In the genomic region with DNA sequence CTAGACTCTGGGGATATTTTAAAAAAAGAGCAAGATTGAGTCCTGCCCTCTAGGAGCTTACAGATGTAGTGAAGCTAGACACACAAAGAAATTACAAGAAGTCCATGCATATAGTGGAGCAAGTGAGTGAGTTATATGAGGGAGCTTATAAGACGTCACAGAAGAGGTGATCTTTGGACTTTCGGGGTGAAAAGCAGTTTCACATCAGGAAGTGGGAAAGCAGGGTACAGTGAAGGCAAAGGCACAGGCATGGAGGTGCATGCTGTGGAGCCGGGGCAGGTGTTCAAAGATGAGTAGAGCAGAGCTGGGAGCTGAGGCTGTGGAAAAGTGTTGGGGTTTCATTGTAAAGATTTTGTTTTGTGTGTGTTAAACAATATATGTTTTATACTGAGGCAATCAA, we compare ENCODE assay signal across 17 cellular contexts. TPM values are rescaled to one million over a fixed set of nuclear protein-coding genes. Genes with fewer than 3 reads are reported as not detected.
DNase-seq lines count a peak whose midpoint lies in the region; ATAC-seq and TF ChIP-seq lines count a peak whose summit lies in the region.
"Had no signal": no experiment of that assay in that cellular context is flagged by ENCODE, and none has a peak within 500 bp of the region (broad histone marks: within the 10 kb centered on the region; RNA-seq: fewer than 3 reads in every experiment).

No MANE protein-coding gene starts in this region.

- peaks cover 31% of the 10 kb centered on the region for H3F3A ChIP-seq in neural progenitor cell (ENCODE audit: low read depth)

- in situ Hi-C loops in ACHN (cut with HindIII; ENCODE audit: low pct_ligation_motif_present, low pct_unique_long_range_greater_than_20kb, low sequenced_read_pairs) = no loop called here

- H3K27ac Mint-ChIP-seq in neural progenitor cell (no peak overlapping the region), H9 (no peak overlapping the region)
- H3K27ac Mint-ChIP-seq: CD8-positive, alpha-beta memory T cell; IgD-negative memory B cell had no signal

- no CpG with 5 or more reads among the region's 3 CpGs for WGBS in H9 (ENCODE audit: extremely low coverage, insufficient read length, low lambda C conversion rate)

- H2AFZ ChIP-seq in neural progenitor cell (replicated peaks) (no peak overlapping the region), H9 (ENCODE audit: low read length) (no peak overlapping the region)

- no peak overlapping the region for H2BK15ac ChIP-seq in H9 (ENCODE audit: low read depth, low read length)

- no peaks in the 10 kb centered on the region for H3K23me2 ChIP-seq in H9 (ENCODE audit: insufficient read length, low read depth, low read length, poor library complexity, severe bottlenecking)

- H3K27ac ChIP-seq in neural progenitor cell (no peak overlapping the region), H9 (ENCODE audit: insufficient read length, low read depth, low read length) (no peak overlapping the region)
- H3K27ac ChIP-seq: 22Rv1, BLaER1 had no signal

- TF ChIP-seq CTCF in neural progenitor cell (IDR thresholded peaks at IDR 0.05) (no peak), H9 (conservative IDR thresholded peaks at IDR 0.05) (no peak)

- H2BK5ac ChIP-seq in H9 (ENCODE audit: insufficient read length, low read length) = no peak overlapping the region

- H4K8ac ChIP-seq in H9 (replicated peaks; ENCODE audit: insufficient read length, low read depth, low read length) = no peak overlapping the region

- no peaks in the 10 kb centered on the region for H3K9me3 Mint-ChIP-seq in neural progenitor cell
- H3K9me3 Mint-ChIP-seq in H9 = no peaks in the 10 kb centered on the region
- H3K9me3 Mint-ChIP-seq: CD8-positive, alpha-beta memory T cell; IgD-negative memory B cell had no signal

- no peak overlapping the region for H3K56ac ChIP-seq in H9 (ENCODE audit: insufficient read length, low read depth, low read length)

- no peak overlapping the region for H2BK12ac ChIP-seq in H9 (ENCODE audit: insufficient read length, low read depth, low read length)

- ATAC-seq in left colon = peak; percentile 35
- ATAC-seq in HG02885 (IDR thresholded peaks at IDR 0.05; ENCODE audit: poor library complexity, unreplicated experiment) = no peak
- ATAC-seq: HCT116 had no signal

- H3K27me3 Mint-ChIP-seq in neural progenitor cell (ENCODE audit: insufficient read depth, low read depth) (peaks cover 3% of the 10 kb centered on the region), H9 (ENCODE audit: low read depth) (peaks cover 2% of the 10 kb centered on the region)

- H3K27me3 ChIP-seq in neural progenitor cell (no peaks in the 10 kb centered on the region), H9 (ENCODE audit: insufficient read depth, low read length) (no peaks in the 10 kb centered on the region)
- H3K27me3 ChIP-seq: BLaER1 had no signal

- H3K4me1 ChIP-seq in neural progenitor cell = peaks cover 46% of the 10 kb centered on the region
- no peaks in the 10 kb centered on the region for H3K4me1 ChIP-seq in H9 (ENCODE audit: insufficient read depth, low read length)
- H3K4me1 ChIP-seq: BLaER1 had no signal

- H3K4me2 ChIP-seq in neural progenitor cell (peak overlapping the region; percentile 64), H9 (ENCODE audit: insufficient read depth, insufficient read length, low read length) (no peak overlapping the region)
- H3K4me2 ChIP-seq: BLaER1 had no signal

- H3K18ac ChIP-seq in H9 (ENCODE audit: insufficient read length, low read depth, low read length) = no peak overlapping the region

- H2BK120ac ChIP-seq in H9 (ENCODE audit: low read depth, low read length, poor library complexity, severe bottlenecking) = no peak overlapping the region

- H4K91ac ChIP-seq in H9 (ENCODE audit: insufficient read length, low read depth, low read length) = no peak overlapping the region

- H3K23ac ChIP-seq in H9 (ENCODE audit: insufficient read length, low read depth, low read length) = no peak overlapping the region

- no peak overlapping the region for H2BK20ac ChIP-seq in H9 (ENCODE audit: low read depth, low read length, poor library complexity, severe bottlenecking)

- no peak overlapping the region for H4K5ac ChIP-seq in H9 (ENCODE audit: insufficient read length, low read depth, low read length)

- H3K9ac ChIP-seq in neural progenitor cell (no peak overlapping the region), H9 (ENCODE audit: extremely low read depth, insufficient read length, low read length) (no peak overlapping the region)
- H3K9ac ChIP-seq: BLaER1 had no signal

- no peaks in the 10 kb centered on the region for H3K79me1 ChIP-seq in H9 (ENCODE audit: insufficient read depth, low read depth, low read length, poor library complexity, severe bottlenecking)

- H3K9me3 ChIP-seq in neural progenitor cell (ENCODE audit: low read depth) (no peaks in the 10 kb centered on the region), H9 (ENCODE audit: control insufficient read depth, low read depth, low read length) (no peaks in the 10 kb centered on the region)
- H3K9me3 ChIP-seq: BLaER1, Caco-2 had no signal

- no peak overlapping the region for H3K4ac ChIP-seq in H9 (ENCODE audit: low read depth, low read length)

- intact Hi-C loops in left colon (cut with DNase I, micrococcal nuclease) = no loop called here

- H3K4me3 ChIP-seq in neural progenitor cell = no peak overlapping the region
- H3K4me3 ChIP-seq: BLaER1 had no signal

- no peaks in the 10 kb centered on the region for H3K36me3 ChIP-seq in neural progenitor cell
- H3K36me3 ChIP-seq: BLaER1 had no signal

- DNase-seq in NOMO-1 treated with DMSO at 0.1 percent for 48 hours (lab: John Stamatoyannopoulos, UW; ENCODE audit: unreplicated experiment) (peak; percentile 28), NOMO-1 treated with dmso at 0.1 percent for 144 hours (lab: John Stamatoyannopoulos, UW; ENCODE audit: unreplicated experiment) (no peak), left colon (no peak), neural progenitor cell (ENCODE audit: low spot score) (no peak), NCI-H1930 (lab: John Stamatoyannopoulos, UW) (no peak), ACHN (no peak), H9 (no peak)
- DNase-seq: AML-193; Caco-2; CD8-positive, alpha-beta memory T cell; DND-41; GDM1 had no signal

- no peaks in the 10 kb centered on the region for H3K79me2 ChIP-seq in neural progenitor cell (ENCODE audit: low read depth)
- no peaks in the 10 kb centered on the region for H3K79me2 ChIP-seq in H9 (ENCODE audit: insufficient read depth, low read length)

- no peak overlapping the region for H2AK5ac ChIP-seq in H9 (ENCODE audit: insufficient read length, low read length)

- H4K20me1 ChIP-seq in neural progenitor cell (ENCODE audit: low read depth) (no peaks in the 10 kb centered on the region), H9 (ENCODE audit: control insufficient read depth, insufficient read depth, insufficient read length) (no peaks in the 10 kb centered on the region)
- H4K20me1 ChIP-seq: BLaER1 had no signal

- no peak overlapping the region for H3K14ac ChIP-seq in H9 (ENCODE audit: insufficient read depth, low read length)

- H3K36me3 Mint-ChIP-seq in neural progenitor cell (no peaks in the 10 kb centered on the region), H9 (ENCODE audit: insufficient read depth in 1 of 3, low read depth in 3 of 3) (no peaks in the 10 kb centered on the region)
- H3K36me3 Mint-ChIP-seq: CD8-positive, alpha-beta memory T cell had no signal

- H3K4me3 Mint-ChIP-seq in neural progenitor cell = no peak overlapping the region
- no peak overlapping the region for H3K4me3 Mint-ChIP-seq in H9
- H3K4me3 Mint-ChIP-seq: CD8-positive, alpha-beta memory T cell had no signal

- H3K4me1 Mint-ChIP-seq in neural progenitor cell (peaks cover 27% of the 10 kb centered on the region), H9 (peaks cover 19 to 26% of the 10 kb centered on the region in 2 experiments)
- H3K4me1 Mint-ChIP-seq: CD8-positive, alpha-beta memory T cell had no signal

- H3T11ph ChIP-seq in H9 (ENCODE audit: low read length) = no peak overlapping the region

RNA-seq across cellular contexts. Expression of gene EXOC6, which starts 38.5 kb away (rescaled TPM):
- total RNA-seq in left colon (10 to 100 TPM; 13.2 to 13.6 TPM), neural progenitor cell (ENCODE audit: low replicate concordance) (17.3 and 25.6 TPM in 2 replicates), H9 (2021) (8.3 and 9.0 TPM in 2 replicates)
